8 cellular contexts compared by ENCODE assay signal in genomic region chr12:107622005-107622404, GRCh38.
DNase-seq lines count a peak whose midpoint lies in the region; ATAC-seq, FAIRE-seq and TF ChIP-seq lines count a peak whose summit lies in the region.

No MANE protein-coding gene starts in this region.

- H2AK5ac ChIP-seq in H1 (ENCODE audit: low read depth, low read length) = no peak overlapping the region

- TF ChIP-seq POLR2A in H1 (IDR thresholded peaks at IDR 0.05; ENCODE audit: control extremely low read depth in 1 of 2, low read depth in 2 of 2, low read length in 2 of 2) = no peak

- peak; percentile 19 for FAIRE-seq in H1 (lab: Jason Lieb, UNC)

- no peak overlapping the region for H3K56ac ChIP-seq in H1 (replicated peaks; ENCODE audit: insufficient read length, low read depth, low read length)

- H2BK120ac ChIP-seq in H1 (replicated peaks; ENCODE audit: low read depth, low read length) = no peak overlapping the region

- TF ChIP-seq RAD21 in H1 (IDR thresholded peaks at IDR 0.05 in 1 of 2, conservative IDR thresholded peaks at IDR 0.05 in 1 of 2; ENCODE audit: low read depth in 2 of 2, low read length in 2 of 2) = peak; percentile 69 to 79

- no peaks in the 10 kb centered on the region for H4K20me1 ChIP-seq in H1 (replicated peaks in 1 of 2; ENCODE audit: control insufficient read depth in 1 of 2, insufficient read depth in 2 of 2, low read length in 2 of 2)

- no peak overlapping the region for H3K18ac ChIP-seq in H1 (ENCODE audit: extremely low read depth, low read length)

- H3K27ac ChIP-seq in cardiac muscle cell (no peak overlapping the region), right cardiac atrium (ENCODE audit: low read length) (no peak overlapping the region), H1 (ENCODE audit: low read depth, low read length) (no peak overlapping the region), thoracic aorta (no peak overlapping the region)

- H2AFZ ChIP-seq in H1 (ENCODE audit: low read length) = no peak overlapping the region

- H3K4me1 ChIP-seq in cardiac muscle cell (ENCODE audit: low read depth) (no peaks in the 10 kb centered on the region), right cardiac atrium (ENCODE audit: control insufficient read depth, insufficient read depth, low read length) (no peaks in the 10 kb centered on the region), H1 (replicated peaks in 1 of 4; ENCODE audit: control insufficient read depth in 3 of 4, insufficient read depth in 4 of 4, low read length in 3 of 4) (no peaks in the 10 kb centered on the region), thoracic aorta (ENCODE audit: control insufficient read depth in 1 of 2, low read depth in 2 of 2) (no peaks in the 10 kb centered on the region)

- H4K91ac ChIP-seq in H1 (replicated peaks; ENCODE audit: insufficient read length, low read length) = no peak overlapping the region

- WGBS in right cardiac atrium = 58% methylated on average over 8 of the region's 8 CpGs
- 76% methylated on average over 8 of the region's 8 CpGs; no CpG with 5 or more reads in 1 of the 2 experiments for WGBS in H1 (ENCODE audit: extremely low coverage in 1 of 2, insufficient coverage in 1 of 2, insufficient read length in 1 of 2, insufficient replicate concordance in 2 of 2, low coverage in 1 of 2, low lambda C conversion rate in 2 of 2, missing lambda C conversion rate in 1 of 2), 2 experiments

- H3K23ac ChIP-seq in H1 (ENCODE audit: insufficient read length) = no peak overlapping the region

- no peak overlapping the region for H2BK20ac ChIP-seq in H1 (ENCODE audit: low read length)

- DNase-seq in cardiac muscle cell (ENCODE audit: low read depth in 1 of 2, low spot score in 1 of 2) (peak in 1 of 2 donors; percentile 13), right cardiac atrium (no peak), NAMALWA (ENCODE audit: low spot score) (peak; percentile 34), H1 (ENCODE audit: low read depth in 1 of 2, low spot score in 2 of 2) (peak in 1 of 2 experiments; percentile 80), thoracic aorta (ENCODE audit: low spot score) (no peak), cerebellum (ENCODE audit: low spot score) (no peak), MV-4-11 (lab: John Stamatoyannopoulos, UW) (no peak), posterior vena cava (ENCODE audit: low spot score) (no peak)

- intact Hi-C loops in right cardiac atrium (cut with DNase I) = no loop called here
- intact Hi-C loops in posterior vena cava (cut with DNase I) = no loop called here

- no peaks in the 10 kb centered on the region for H3K79me1 ChIP-seq in H1 (ENCODE audit: low read depth, low read length)

- CTCF ChIA-PET in H1 (lab: Charles Lee; ENCODE audit: partially characterized antibody) = interaction anchor here (0.6 to 9.8 kb wide), 37 partner anchors 9 to 1185 kb away, joined by 3 to 117 read pairs (median 4); partner anchors contain the start of gene MTERF2

- no peak overlapping the region for H2BK15ac ChIP-seq in H1 (ENCODE audit: low read length)

- no peak overlapping the region for H3K9ac ChIP-seq in H1 (replicated peaks in 1 of 4; ENCODE audit: extremely low read depth in 1 of 4, low read depth in 3 of 4, low read length in 3 of 4)

- no peak overlapping the region for H3K14ac ChIP-seq in H1 (ENCODE audit: insufficient read length)

- no peak overlapping the region for H2BK12ac ChIP-seq in H1 (ENCODE audit: low read depth, low read length)

- TF ChIP-seq CTCF in cardiac muscle cell (IDR thresholded peaks at IDR 0.05; ENCODE audit: low read depth, low read length) = peak; percentile 36
- TF ChIP-seq CTCF in H1 (IDR thresholded peaks at IDR 0.05; ENCODE audit: control extremely low read depth in 1 of 3, insufficient read depth in 1 of 3, low read depth in 1 of 3, low read length in 3 of 3) = peak; percentile 75 to 85 (median 76)
- TF ChIP-seq CTCF in thoracic aorta (IDR thresholded peaks at IDR 0.05) = peak; percentile 25

- no peaks in the 10 kb centered on the region for H3K23me2 ChIP-seq in H1 (ENCODE audit: low read depth, low read length)

- no peak overlapping the region for H4K5ac ChIP-seq in H1 (ENCODE audit: insufficient read length, low read depth, low read length)

- POLR2A ChIA-PET in H1 (lab: Charles Lee; ENCODE audit: partially characterized antibody) = interaction anchor here (1.3 to 2.2 kb wide), 2 partner anchors 9 to 13 kb away, joined by 4 to 9 read pairs; no protein-coding TSS in a partner anchor

- ATAC-seq in right cardiac atrium = no peak
- no peak for ATAC-seq in thoracic aorta (ENCODE audit: insufficient number of reproducible peaks, low FRiP score, low read depth)

- no peak overlapping the region for H2BK5ac ChIP-seq in H1 (ENCODE audit: low read depth, low read length)

- H3K27me3 ChIP-seq in cardiac muscle cell = no peaks in the 10 kb centered on the region
- no peaks in the 10 kb centered on the region for H3K27me3 ChIP-seq in right cardiac atrium (ENCODE audit: control insufficient read depth, insufficient read depth)
- no peaks in the 10 kb centered on the region for H3K27me3 ChIP-seq in H1 (replicated peaks in 1 of 4; ENCODE audit: control insufficient read depth in 3 of 4, extremely low read depth in 1 of 4, insufficient read depth in 3 of 4, low read length in 3 of 4)
- no peaks in the 10 kb centered on the region for H3K27me3 ChIP-seq in thoracic aorta (replicated peaks; ENCODE audit: insufficient read depth)

- no peak overlapping the region for H3K4me3 ChIP-seq in cardiac muscle cell
- no peak overlapping the region for H3K4me3 ChIP-seq in right cardiac atrium (ENCODE audit: low read length)
- H3K4me3 ChIP-seq in H1 (ENCODE audit: extremely low read depth in 1 of 4, insufficient read depth in 2 of 4, low read depth in 3 of 4, low read length in 4 of 4) = no peak overlapping the region
- H3K4me3 ChIP-seq in thoracic aorta = no peak overlapping the region

- no peak for TF ChIP-seq EP300 in H1 (IDR thresholded peaks at IDR 0.05; ENCODE audit: borderline replicate concordance in 1 of 2, low read depth in 2 of 2, low read length in 2 of 2)

- H4K8ac ChIP-seq in H1 (ENCODE audit: extremely low read depth, insufficient read depth, low read length) = no peak overlapping the region

- H3K9me3 ChIP-seq in cardiac muscle cell (ENCODE audit: low read depth) (no peaks in the 10 kb centered on the region), right cardiac atrium (ENCODE audit: control insufficient read depth, low read length) (no peaks in the 10 kb centered on the region), H1 (ENCODE audit: insufficient read depth in 2 of 2, low read depth in 1 of 2, low read length in 1 of 2) (peaks cover 8 to 10% of the 10 kb centered on the region in 2 experiments), thoracic aorta (no peaks in the 10 kb centered on the region)

- no peak overlapping the region for H3K4ac ChIP-seq in H1 (replicated peaks; ENCODE audit: insufficient read length, low read depth, low read length)

- H3K79me2 ChIP-seq in H1 (ENCODE audit: control insufficient read depth in 1 of 2, insufficient read depth in 2 of 2, low read length in 2 of 2) = no peaks in the 10 kb centered on the region

- H3K4me2 ChIP-seq in H1 (ENCODE audit: insufficient read depth in 1 of 2, low read depth in 2 of 2, low read length in 2 of 2) = no peak overlapping the region

- no peaks in the 10 kb centered on the region for H3K36me3 ChIP-seq in cardiac muscle cell
- H3K36me3 ChIP-seq in H1 (ENCODE audit: control insufficient read depth in 2 of 4, insufficient read depth in 4 of 4, low read length in 3 of 4) = 0 out of 8 replicates have a peak, but pooled peaks cover 0 to 2% (median 0%) of the 10 kb centered on the region in 4 experiments
- no peaks in the 10 kb centered on the region for H3K36me3 ChIP-seq in thoracic aorta

TF ChIP-seq in H1, 55 proteins besides CTCF, POLR2A, EP300 and RAD21:
- no peak for TF ChIP-seq POU5F1 (IDR thresholded peaks at IDR 0.05; ENCODE audit: low read depth, low read length)
- TF ChIP-seq, protein P1, sequence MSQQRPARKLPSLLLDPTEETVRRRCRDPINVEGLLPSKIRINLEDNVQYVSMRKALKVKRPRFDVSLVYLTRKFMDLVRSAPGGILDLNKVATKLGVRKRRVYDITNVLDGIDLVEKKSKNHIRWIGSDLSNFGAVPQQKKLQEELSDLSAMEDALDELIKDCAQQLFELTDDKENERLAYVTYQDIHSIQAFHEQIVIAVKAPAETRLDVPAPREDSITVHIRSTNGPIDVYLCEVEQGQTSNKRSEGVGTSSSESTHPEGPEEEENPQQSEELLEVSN (IDR thresholded peaks at IDR 0.05) = no peak
- TF ChIP-seq PHF8 (conservative IDR thresholded peaks at IDR 0.05; ENCODE audit: low read depth, low read length) = no peak
- TF ChIP-seq GTF2F1 (IDR thresholded peaks at IDR 0.05; ENCODE audit: borderline replicate concordance, low read depth, low read length) = no peak
- TF ChIP-seq CREB1 (IDR thresholded peaks at IDR 0.05) = peak; percentile 40; the same call in 1 of the 2 replicates
- no peak for TF ChIP-seq RNF2 (IDR thresholded peaks at IDR 0.05; ENCODE audit: borderline replicate concordance, low read depth, low read length, missing control alignments, poor library complexity, severe bottlenecking)
- TF ChIP-seq, protein P2, sequence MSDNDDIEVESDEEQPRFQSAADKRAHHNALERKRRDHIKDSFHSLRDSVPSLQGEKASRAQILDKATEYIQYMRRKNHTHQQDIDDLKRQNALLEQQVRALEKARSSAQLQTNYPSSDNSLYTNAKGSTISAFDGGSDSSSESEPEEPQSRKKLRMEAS (IDR thresholded peaks at IDR 0.05) = peak; percentile 17; the same call in 1 of the 2 replicates
- TF ChIP-seq FOSL1 (IDR thresholded peaks at IDR 0.05; ENCODE audit: insufficient read depth, low read depth, low read length) = no peak

Comparison
In these comparisons a context has a peak if more than half of its experiments do, and no peak if none do; other contexts are left out.
1. CTCF ChIP-seq: peak in every context shown above with its lines; median percentile 76 in H1; 36 in cardiac muscle cell; 25 in thoracic aorta.